8 cellular contexts compared by ENCODE assay signal in the genomic region with DNA sequence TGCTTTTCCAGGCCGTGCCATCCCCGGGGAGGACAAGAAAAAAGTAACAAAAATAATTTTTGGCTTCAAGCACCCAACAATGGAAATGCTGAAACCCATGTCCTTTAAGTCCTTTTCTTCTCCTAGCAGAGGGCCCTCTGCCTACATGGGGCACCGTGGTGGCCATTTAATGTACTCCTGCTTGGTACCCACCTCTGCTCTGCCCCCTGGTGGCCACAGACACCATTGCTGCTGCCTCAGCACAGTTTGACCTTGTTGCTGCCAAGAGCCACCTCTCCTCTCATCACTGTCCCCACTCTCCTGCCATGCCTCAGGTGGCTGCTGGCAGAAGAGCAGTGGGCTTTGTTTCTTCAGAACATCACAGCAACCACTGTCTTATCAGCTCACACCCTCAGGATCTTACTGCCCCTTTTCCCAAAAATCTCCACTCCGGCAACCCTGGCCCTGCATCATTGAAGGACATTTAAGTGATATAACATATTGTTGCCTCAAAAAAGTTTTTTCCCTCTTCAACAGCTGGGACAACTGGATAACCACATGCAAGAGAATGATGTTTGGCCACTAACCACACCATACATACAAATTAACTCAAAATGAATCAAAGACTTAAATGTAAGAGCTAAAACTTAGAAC. TPM values are rescaled to one million over a fixed set of nuclear protein-coding genes. Genes with fewer than 3 reads are reported as not detected.
DNase-seq lines count a peak whose midpoint lies in the region; ATAC-seq and TF ChIP-seq lines count a peak whose summit lies in the region.

No MANE protein-coding gene starts in this region.

- no peaks in the 10 kb centered on the region for H3K9me3 ChIP-seq in colonic mucosa
- no peaks in the 10 kb centered on the region for H3K9me3 ChIP-seq in liver (ENCODE audit: control insufficient read depth in 4 of 4, low read length in 3 of 4)

- no peak overlapping the region for H3K27ac ChIP-seq in colonic mucosa
- H3K27ac ChIP-seq in liver (ENCODE audit: low read depth in 1 of 2, low read length in 2 of 2), result no peak overlapping the region

- H3K27me3 ChIP-seq in colonic mucosa (no peaks in the 10 kb centered on the region), liver (ENCODE audit: control insufficient read depth in 4 of 4, insufficient read depth in 4 of 4, low read length in 3 of 4) (no peaks in the 10 kb centered on the region)

- H3K4me3 ChIP-seq in colonic mucosa (no peak overlapping the region), liver (ENCODE audit: low read depth in 1 of 3, low read length in 3 of 3) (no peak overlapping the region)

- TF ChIP-seq CTCF in colonic mucosa (IDR thresholded peaks at IDR 0.05) (peak; percentile 99), liver (IDR thresholded peaks at IDR 0.05; ENCODE audit: low read depth, low read length, missing input control) (peak; percentile 97)

- no peak for TF ChIP-seq POLR2A in GM18505 (IDR thresholded peaks at IDR 0.05; ENCODE audit: borderline replicate concordance, extremely low read depth, insufficient read depth, insufficient read length)

- H3K4me1 Mint-ChIP-seq in activated CD4-positive, alpha-beta T cell treated with anti-CD3 and anti-CD28 coated beads, Interleukin-2, amount 10 ng/mL, durations not matched to agents 24 days and 14 days, result peaks cover 26% of the 10 kb centered on the region

- peaks cover 18% of the 10 kb centered on the region for H3K27me3 Mint-ChIP-seq in activated CD4-positive, alpha-beta T cell treated with anti-CD3 and anti-CD28 coated beads, Interleukin-2, amount 10 ng/mL, durations not matched to agents 24 days and 14 days

- no peak overlapping the region for H3K4me3 Mint-ChIP-seq in activated CD4-positive, alpha-beta T cell treated with anti-CD3 and anti-CD28 coated beads, Interleukin-2, amount 10 ng/mL, durations not matched to agents 24 days and 14 days

- H3K4me1 ChIP-seq in colonic mucosa (no peaks in the 10 kb centered on the region), liver (ENCODE audit: control insufficient read depth in 4 of 4, insufficient read depth in 4 of 4, low read length in 3 of 4) (no peaks in the 10 kb centered on the region)

- DNase-seq in 8988T, result peak; percentile 53
- peak; percentile 73 for DNase-seq in NCI-H526 treated with DMSO at 0.1 percent for 48 hours (lab: John Stamatoyannopoulos, UW)
- peak; percentile 94 for DNase-seq in activated CD4-positive, alpha-beta T cell treated with anti-CD3 and anti-CD28 coated beads, Interleukin-2, amount 10 ng/mL, durations not matched to agents 24 days and 14 days
- DNase-seq in colonic mucosa, result peak; percentile 88
- DNase-seq in stimulated activated CD4-positive, alpha-beta T cell treated with anti-CD3 and anti-CD28 coated beads, TNF-alpha, amount 100 ng/mL, for 24 hours (ENCODE audit: low read depth in 3 of 3), result peak; percentile 71 to 85 (median 71)

- WGBS in liver, result 53% methylated on average over 4 of the region's 4 CpGs

- TF ChIP-seq RAD21 in liver (IDR thresholded peaks at IDR 0.05), result peak; percentile 96 to 98

- intact Hi-C loops in activated CD4-positive, alpha-beta T cell treated with anti-CD3 and anti-CD28 coated beads, Interleukin-2, amount 10 ng/mL, durations not matched to agents 24 days and 14 days (cut with micrococcal nuclease), result loop anchor here (1.0 to 5.0 kb wide), 6 partner anchors 13 to 293 kb away; a partner anchor contains a TSS
- intact Hi-C loops in colonic mucosa (cut with DNase I), result loop anchor here (2.0 to 10.0 kb wide), 4 partner anchors 53 to 293 kb away; no protein-coding TSS in a partner anchor

- peak overlapping the region; percentile 14 for H3K27ac Mint-ChIP-seq in activated CD4-positive, alpha-beta T cell treated with anti-CD3 and anti-CD28 coated beads, Interleukin-2, amount 10 ng/mL, durations not matched to agents 24 days and 14 days

- no peaks in the 10 kb centered on the region for H3K36me3 ChIP-seq in colonic mucosa
- no peaks in the 10 kb centered on the region for H3K36me3 ChIP-seq in liver (ENCODE audit: control insufficient read depth in 4 of 4, insufficient read depth in 3 of 4, low read depth in 1 of 4, low read length in 3 of 4)

- no peaks in the 10 kb centered on the region for H3K36me3 Mint-ChIP-seq in activated CD4-positive, alpha-beta T cell treated with anti-CD3 and anti-CD28 coated beads, Interleukin-2, amount 10 ng/mL, durations not matched to agents 24 days and 14 days (ENCODE audit: low read depth)

- peak; percentile 69 for ATAC-seq in GM18505 (IDR thresholded peaks at IDR 0.05; ENCODE audit: unreplicated experiment)
- ATAC-seq in HG03280 (IDR thresholded peaks at IDR 0.05; ENCODE audit: unreplicated experiment), result peak; percentile 94

- no peaks in the 10 kb centered on the region for H3K9me3 Mint-ChIP-seq in activated CD4-positive, alpha-beta T cell treated with anti-CD3 and anti-CD28 coated beads, Interleukin-2, amount 10 ng/mL, durations not matched to agents 24 days and 14 days

- H3K9ac ChIP-seq in colonic mucosa (ENCODE audit: low read depth in 2 of 2, low read length in 2 of 2) (no peak overlapping the region), liver (ENCODE audit: low read depth in 1 of 2, low read length in 2 of 2) (no peak overlapping the region)

TF ChIP-seq in liver, 16 proteins besides CTCF, POLR2A, EP300 and RAD21:
- TF ChIP-seq YY1 (IDR thresholded peaks at IDR 0.05) (peak; percentile 66), NR2F2 (IDR thresholded peaks at IDR 0.05) (peak; percentile 59), HNF4A (conservative IDR thresholded peaks at IDR 0.05) (peak in 1 of 2 donors; percentile 26), SP1 (IDR thresholded peaks at IDR 0.05) (no peak), RXRA (IDR thresholded peaks at IDR 0.05) (peak in 1 of 2 donors; percentile 46), EGR1 (IDR thresholded peaks at IDR 0.05; ENCODE audit: low read depth in 2 of 2) (no peak), HNF4G (IDR thresholded peaks at IDR 0.05) (no peak)
- TF ChIP-seq, protein P1, sequence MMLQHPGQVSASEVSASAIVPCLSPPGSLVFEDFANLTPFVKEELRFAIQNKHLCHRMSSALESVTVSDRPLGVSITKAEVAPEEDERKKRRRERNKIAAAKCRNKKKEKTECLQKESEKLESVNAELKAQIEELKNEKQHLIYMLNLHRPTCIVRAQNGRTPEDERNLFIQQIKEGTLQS (IDR thresholded peaks at IDR 0.05), result no peak
- TF ChIP-seq, protein P2, sequence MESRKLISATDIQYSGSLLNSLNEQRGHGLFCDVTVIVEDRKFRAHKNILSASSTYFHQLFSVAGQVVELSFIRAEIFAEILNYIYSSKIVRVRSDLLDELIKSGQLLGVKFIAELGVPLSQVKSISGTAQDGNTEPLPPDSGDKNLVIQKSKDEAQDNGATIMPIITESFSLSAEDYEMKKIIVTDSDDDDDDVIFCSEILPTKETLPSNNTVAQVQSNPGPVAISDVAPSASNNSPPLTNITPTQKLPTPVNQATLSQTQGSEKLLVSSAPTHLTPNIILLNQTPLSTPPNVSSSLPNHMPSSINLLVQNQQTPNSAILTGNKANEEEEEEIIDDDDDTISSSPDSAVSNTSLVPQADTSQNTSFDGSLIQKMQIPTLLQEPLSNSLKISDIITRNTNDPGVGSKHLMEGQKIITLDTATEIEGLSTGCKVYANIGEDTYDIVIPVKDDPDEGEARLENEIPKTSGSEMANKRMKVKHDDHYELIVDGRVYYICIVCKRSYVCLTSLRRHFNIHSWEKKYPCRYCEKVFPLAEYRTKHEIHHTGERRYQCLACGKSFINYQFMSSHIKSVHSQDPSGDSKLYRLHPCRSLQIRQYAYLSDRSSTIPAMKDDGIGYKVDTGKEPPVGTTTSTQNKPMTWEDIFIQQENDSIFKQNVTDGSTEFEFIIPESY (IDR thresholded peaks at IDR 0.05), result no peak

RNA-seq across cellular contexts. Expression of a gene that starts 12.9 kb away (rescaled TPM):
- total RNA-seq in activated CD4-positive, alpha-beta T cell treated with anti-CD3 and anti-CD28 coated beads, Interleukin-2, amount 10 ng/mL, durations not matched to agents 24 days and 14 days, result 2.7 and 3.3 TPM in 2 replicates
- 1 to 10 TPM; 1.9 to 2.5 TPM for total RNA-seq in colonic mucosa
- total RNA-seq in liver, result 1 to 10 TPM in 1 of 2 donors, under 1 TPM in 1; 0.51 to 1.5 TPM
- under 1 TPM; 0.24 to 0.94 TPM for polyA plus RNA-seq in liver
